In genomic region chr12:109767991-109768900, GRCh38 we compare ENCODE assay signal across 19 cellular contexts. TPM values are rescaled to one million over a fixed set of nuclear protein-coding genes. Genes with fewer than 3 reads are reported as not detected.
DNase-seq lines count a peak whose midpoint lies in the region; TF ChIP-seq lines count a peak whose summit lies in the region.
"Had no signal": no experiment of that assay in that cellular context is flagged by ENCODE, and none has a peak within 500 bp of the region (broad histone marks: within the 10 kb centered on the region; RNA-seq: fewer than 3 reads in every experiment).

No MANE protein-coding gene starts in this region.

- H3K9me3 Mint-ChIP-seq in CD14-positive monocyte = peaks cover 3 to 14% (median 10%) of the 10 kb centered on the region in 7 donors
- H3K9me3 Mint-ChIP-seq: activated naive CD4-positive, alpha-beta T cell treated with anti-CD3 and anti-CD28 coated beads, Interleukin-2, amount 50 U/mL, for 24 hours had no signal

- H3K9me3 ChIP-seq in tibial nerve = peaks cover 0 to 6% (median 0%) of the 10 kb centered on the region in 4 donors
- H3K9me3 ChIP-seq: testis had no signal

- intact Hi-C loops in CD14-positive monocyte (cut with micrococcal nuclease) (no loop called here), posterior vena cava (cut with DNase I) (loop anchor here in 1 of 2 donors (1.0 kb wide), 1 partner anchor 28 kb away; no protein-coding TSS in a partner anchor)

- no peak overlapping the region for H3K27ac Mint-ChIP-seq in CD14-positive monocyte
- H3K27ac Mint-ChIP-seq: activated CD4-positive, alpha-beta T cell treated with anti-CD3 and anti-CD28 coated beads, Interleukin-2, amount 10 ng/mL, durations not matched to agents 7 days and 5 days; activated naive CD4-positive, alpha-beta T cell treated with anti-CD3 and anti-CD28 coated beads, Interleukin-2, amount 50 U/mL, for 24 hours; T-cell had no signal

- no peak overlapping the region for H3K4me3 ChIP-seq in H7 (ENCODE audit: insufficient read depth, low read depth, low read length)
- no peak overlapping the region for H3K4me3 ChIP-seq in tibial nerve
- H3K4me3 ChIP-seq: GM23248, testis had no signal

- peaks cover 4% of the 10 kb centered on the region for H3K4me1 Mint-ChIP-seq in CD14-positive monocyte

- TF ChIP-seq POLR2A in tibial nerve (IDR thresholded peaks at IDR 0.05) = no peak

- DNase-seq in CD14-positive monocyte (ENCODE audit: low spot score) (peak; percentile 33), H7 (peak; percentile 50), islet precursor cell (peak; percentile 54), posterior vena cava (ENCODE audit: low spot score) (peak; percentile 77), AML-193 (lab: John Stamatoyannopoulos, UW) (no peak), tibial nerve (ENCODE audit: low spot score in 2 of 2) (no peak), NCI-H82 (lab: John Stamatoyannopoulos, UW) (no peak)
- DNase-seq: activated CD4-positive, alpha-beta T cell treated with anti-CD3 and anti-CD28 coated beads, Interleukin-2, amount 10 ng/mL, durations not matched to agents 7 days and 5 days; activated T-cell treated with anti-CD3 and anti-CD28 coated beads for 4 hours; GM23248; IMR-90; left ventricle myocardium superior; NCI-H1417; NCI-H526; right cardiac atrium; Right ventricle myocardium superior; T-cell; testis had no signal

- H3K27me3 Mint-ChIP-seq in CD14-positive monocyte (ENCODE audit: low read depth in 3 of 3) = peaks cover 0 to 5% (median 2%) of the 10 kb centered on the region in 3 donors
- H3K27me3 Mint-ChIP-seq: activated CD4-positive, alpha-beta T cell treated with anti-CD3 and anti-CD28 coated beads, Interleukin-2, amount 10 ng/mL, durations not matched to agents 7 days and 5 days; activated naive CD4-positive, alpha-beta T cell treated with anti-CD3 and anti-CD28 coated beads, Interleukin-2, amount 50 U/mL, for 24 hours; T-cell had no signal

- H3K27ac ChIP-seq in tibial nerve = peak overlapping the region in 1 of 4 donors; percentile 46
- H3K27ac ChIP-seq: GM23248, testis had no signal

- no peak for TF ChIP-seq EP300 in tibial nerve (IDR thresholded peaks at IDR 0.05)

- H3K27me3 ChIP-seq in H7 (ENCODE audit: control insufficient read depth, insufficient read depth, low read length) (no peaks in the 10 kb centered on the region), tibial nerve (no peaks in the 10 kb centered on the region)
- H3K27me3 ChIP-seq: testis had no signal

- H3K36me3 ChIP-seq in H7 (replicated peaks; ENCODE audit: control insufficient read depth, insufficient read depth, low read length) (no peaks in the 10 kb centered on the region), tibial nerve (peaks cover 0 to 22% (median 0%) of the 10 kb centered on the region in 3 donors)

- H3K4me3 Mint-ChIP-seq in CD14-positive monocyte = no peak overlapping the region
- H3K4me3 Mint-ChIP-seq: activated CD4-positive, alpha-beta T cell treated with anti-CD3 and anti-CD28 coated beads, Interleukin-2, amount 10 ng/mL, durations not matched to agents 7 days and 5 days; activated naive CD4-positive, alpha-beta T cell treated with anti-CD3 and anti-CD28 coated beads, Interleukin-2, amount 50 U/mL, for 24 hours; T-cell had no signal

- no peak for TF ChIP-seq CTCF in CD14-positive monocyte (IDR thresholded peaks at IDR 0.05)
- TF ChIP-seq CTCF in tibial nerve (IDR thresholded peaks at IDR 0.05) = no peak

- peaks cover 0 to 6% of the 10 kb centered on the region in 2 donors for H3K36me3 Mint-ChIP-seq in CD14-positive monocyte
- H3K36me3 Mint-ChIP-seq: activated naive CD4-positive, alpha-beta T cell treated with anti-CD3 and anti-CD28 coated beads, Interleukin-2, amount 50 U/mL, for 24 hours; T-cell had no signal

- H3K4me1 ChIP-seq in tibial nerve = peaks cover 0 to 28% (median 5%) of the 10 kb centered on the region in 4 donors

- 91 to 94% methylated on average over 34 to 46 of the region's 54 CpGs for WGBS in tibial nerve, 2 donors

RNA-seq across cellular contexts. Expression of gene FAM222A, which starts 54.6 kb away (rescaled TPM):
- polyA plus RNA-seq in CD14-positive monocyte = not detected
- total RNA-seq in H7 (2014; rRNA removed; shearing (Covaris generic)) = 2.5 and 3.7 TPM in 2 replicates
- under 1 TPM; 0.62 to 0.79 TPM for total RNA-seq in posterior vena cava
- total RNA-seq in tibial nerve = 1 to 10 TPM; 1.3 to 3.3 (median 1.9) TPM
- polyA plus RNA-seq: GM23248 had no signal

Comparison
In these comparisons a context has a peak if more than half of its experiments do, and no peak if none do; other contexts are left out.
1. DNase-seq: peak in CD14-positive monocyte (single experiment), H7 (single experiment), islet precursor cell (single experiment) and posterior vena cava (single experiment); none in AML-193 (0 of 2), tibial nerve (0 of 2) and NCI-H82 (single experiment).